In the genomic region with DNA sequence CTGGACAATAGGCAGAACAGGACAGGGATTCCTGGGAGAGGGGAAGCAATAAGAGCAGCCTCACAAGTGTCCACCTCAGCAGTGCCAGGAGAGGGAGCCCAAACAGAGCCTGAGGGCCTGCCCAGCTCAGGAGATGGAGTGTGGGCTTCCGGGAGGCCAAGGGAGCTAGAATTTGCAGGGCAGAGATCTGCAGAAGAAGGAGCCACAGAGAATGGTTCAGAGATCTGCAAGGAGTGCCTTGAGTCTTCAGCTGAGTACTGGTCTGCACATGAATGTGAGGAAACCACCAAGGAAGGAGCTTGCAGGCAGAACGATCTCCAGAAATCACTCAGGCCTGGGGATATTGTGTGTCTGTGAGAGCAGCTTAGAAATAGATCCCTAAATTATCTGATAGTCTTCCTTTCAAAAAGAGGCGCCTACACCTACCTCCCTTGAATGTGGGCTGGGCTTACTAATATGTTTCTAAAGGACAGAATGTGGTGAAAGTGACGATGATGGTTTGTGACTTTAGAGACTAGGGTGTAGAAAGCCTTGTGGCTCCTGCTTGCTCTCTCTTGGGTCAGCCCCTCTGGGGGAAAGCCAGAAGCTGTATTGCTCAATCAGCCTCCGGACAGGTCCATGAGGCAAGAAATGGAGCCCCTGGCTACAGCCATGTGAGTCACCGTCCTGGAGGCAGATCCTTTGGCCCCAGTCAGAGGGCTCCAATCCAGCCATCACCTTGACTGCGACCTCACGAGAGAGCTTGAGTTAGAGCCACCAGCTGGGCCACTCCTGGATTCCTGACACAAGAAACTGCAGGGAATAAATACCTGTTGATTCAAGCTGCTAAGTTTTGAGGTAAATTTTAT, we compare ENCODE assay signal across 1 cellular context.
A peak's percentile ranks its signal among the peaks of the same experiment; 100 is the strongest.
TF ChIP-seq lines count a peak whose summit lies in the region.

No MANE protein-coding gene starts in this region.

TF ChIP-seq in IMR-90, 13 proteins besides CTCF, POLR2A, EP300 and RAD21 (continued from another document):
- TF ChIP-seq, protein P1, sequence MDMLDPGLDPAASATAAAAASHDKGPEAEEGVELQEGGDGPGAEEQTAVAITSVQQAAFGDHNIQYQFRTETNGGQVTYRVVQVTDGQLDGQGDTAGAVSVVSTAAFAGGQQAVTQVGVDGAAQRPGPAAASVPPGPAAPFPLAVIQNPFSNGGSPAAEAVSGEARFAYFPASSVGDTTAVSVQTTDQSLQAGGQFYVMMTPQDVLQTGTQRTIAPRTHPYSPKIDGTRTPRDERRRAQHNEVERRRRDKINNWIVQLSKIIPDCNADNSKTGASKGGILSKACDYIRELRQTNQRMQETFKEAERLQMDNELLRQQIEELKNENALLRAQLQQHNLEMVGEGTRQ (IDR thresholded peaks at IDR 0.05; ENCODE audit: low read depth, low read length): no peak
- peak; percentile 99 for TF ChIP-seq CEBPB (IDR thresholded peaks at IDR 0.05; ENCODE audit: low read depth, low read length)
- TF ChIP-seq MAZ (IDR thresholded peaks at IDR 0.05; ENCODE audit: borderline replicate concordance, low read depth, low read length): no peak
- peak; percentile 73 for TF ChIP-seq FOS (IDR thresholded peaks at IDR 0.05; ENCODE audit: low read depth, low read length)
- TF ChIP-seq MXI1 (IDR thresholded peaks at IDR 0.05; ENCODE audit: borderline replicate concordance, low read depth, low read length): 0 out of 2 replicates have a peak, but pooled peaks have one; percentile 25
